ENCODE assay signal across 7 cellular contexts in the genomic region with DNA sequence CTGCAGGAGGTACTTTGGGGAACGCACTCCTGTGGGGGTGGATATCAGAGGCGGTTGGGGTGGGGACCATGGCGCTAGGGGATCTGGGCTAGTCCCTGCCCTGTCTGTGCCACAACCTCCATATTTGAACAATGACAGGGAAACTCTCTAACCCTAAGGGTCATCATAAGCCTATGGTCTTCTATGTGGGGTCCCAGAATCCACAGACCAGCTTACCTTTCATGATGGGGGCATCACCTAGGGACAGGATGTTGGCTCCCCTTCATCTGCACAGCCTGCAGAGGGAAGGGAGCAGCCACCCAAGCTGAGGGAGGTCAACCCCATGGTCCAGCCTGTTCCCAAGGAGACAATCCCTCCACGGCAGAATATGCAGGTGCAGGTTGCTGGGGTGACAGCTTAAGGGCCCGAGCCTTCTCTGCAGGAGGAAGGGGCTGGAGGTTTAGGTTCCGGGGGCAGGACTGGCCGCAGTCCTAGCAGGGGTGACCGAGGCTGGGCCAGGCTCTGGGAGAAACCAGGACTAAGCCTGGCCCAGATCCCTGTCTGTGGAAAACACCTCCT. TPM values are rescaled to one million over a fixed set of nuclear protein-coding genes. Genes with fewer than 3 reads are reported as not detected.
DNase-seq lines count a peak whose midpoint lies in the region; ATAC-seq and TF ChIP-seq lines count a peak whose summit lies in the region.

No MANE protein-coding gene starts in this region.

- H3F3A ChIP-seq in GM23338 (replicated peaks; ENCODE audit: low read depth) (peaks cover 13% of the 10 kb centered on the region), smooth muscle cell (ENCODE audit: low read depth) (peaks cover 3% of the 10 kb centered on the region)

- H3K79me2 ChIP-seq in GM23338 (replicated peaks; ENCODE audit: insufficient read depth) (no peaks in the 10 kb centered on the region), smooth muscle cell (ENCODE audit: low read depth) (no peaks in the 10 kb centered on the region)

- CTCF ChIA-PET in activated CD8-positive, alpha-beta T cell treated with anti-CD3 and anti-CD28 coated beads for 36 hours (lab: Charles Lee), result interaction anchor here (0.7 to 2.4 kb wide), 5 partner anchors 9 to 192 kb away, joined by 3 to 14 read pairs (median 8); no protein-coding TSS in a partner anchor

- H3K27me3 ChIP-seq in GM23338 (ENCODE audit: insufficient read depth) (no peaks in the 10 kb centered on the region), smooth muscle cell (ENCODE audit: low read depth) (no peaks in the 10 kb centered on the region), HAP-1 (ENCODE audit: low read depth) (no peaks in the 10 kb centered on the region)

- DNase-seq in GM23338 (ENCODE audit: low spot score) (no peak), glutamatergic neuron (no peak), smooth muscle cell (lab: John Stamatoyannopoulos, UW; ENCODE audit: unreplicated experiment) (no peak), NCI-H82 treated with DMSO at 0.1 percent for 48 hours (lab: John Stamatoyannopoulos, UW; ENCODE audit: unreplicated experiment) (no peak), T1000 (lab: John Stamatoyannopoulos, UW) (no peak), HAP-1 (ENCODE audit: low spot score in 2 of 2) (no peak)
- DNase-seq in activated CD8-positive, alpha-beta T cell treated with anti-CD3 and anti-CD28 coated beads for 36 hours, result no peak

- H2AFZ ChIP-seq in GM23338 (no peak overlapping the region), smooth muscle cell (ENCODE audit: low read depth) (no peak overlapping the region)

- H3K4me3 Mint-ChIP-seq in GM23338 (peak overlapping the region; percentile 88), glutamatergic neuron (ENCODE audit: unreplicated experiment) (peak overlapping the region; percentile 85)
- peak overlapping the region; percentile 90 for H3K4me3 Mint-ChIP-seq in activated CD8-positive, alpha-beta T cell treated with anti-CD3 and anti-CD28 coated beads for 36 hours

- H3K27me3 Mint-ChIP-seq in GM23338 (ENCODE audit: insufficient read depth, low read depth, poor library complexity) (peaks cover 19% of the 10 kb centered on the region), glutamatergic neuron (ENCODE audit: unreplicated experiment) (peaks cover 10% of the 10 kb centered on the region)
- H3K27me3 Mint-ChIP-seq in activated CD8-positive, alpha-beta T cell treated with anti-CD3 and anti-CD28 coated beads for 36 hours, result no peaks in the 10 kb centered on the region

- peaks cover 7% of the 10 kb centered on the region; the same call in 1 of the 2 replicates for H3K4me1 ChIP-seq in GM23338 (ENCODE audit: insufficient read depth)
- H3K4me1 ChIP-seq in smooth muscle cell (ENCODE audit: low read depth), result peaks cover 9% of the 10 kb centered on the region
- H3K4me1 ChIP-seq in HAP-1, result peaks cover 14% of the 10 kb centered on the region

- H3K27ac ChIP-seq in GM23338 (ENCODE audit: low read depth) (no peak overlapping the region), smooth muscle cell (ENCODE audit: low read depth) (no peak overlapping the region)

- intact Hi-C loops in activated CD8-positive, alpha-beta T cell treated with anti-CD3 and anti-CD28 coated beads for 36 hours (cut with micrococcal nuclease), result no loop called here

- H3K9me3 ChIP-seq in smooth muscle cell (replicated peaks; ENCODE audit: low read depth) (no peaks in the 10 kb centered on the region), HAP-1 (no peaks in the 10 kb centered on the region)

- TF ChIP-seq CTCF in GM23338 (conservative IDR thresholded peaks at IDR 0.05; ENCODE audit: low read depth in 2 of 2) (no peak), glutamatergic neuron (IDR thresholded peaks at IDR 0.05; ENCODE audit: partially characterized antibody, unreplicated experiment) (no peak), smooth muscle cell (IDR thresholded peaks at IDR 0.05; ENCODE audit: borderline replicate concordance, insufficient read depth, poor library complexity, severe bottlenecking) (no peak)
- no peak for TF ChIP-seq CTCF in activated CD8-positive, alpha-beta T cell treated with anti-CD3 and anti-CD28 coated beads for 36 hours (IDR thresholded peaks at IDR 0.05)

- H3K9me3 Mint-ChIP-seq in GM23338 (no peaks in the 10 kb centered on the region), glutamatergic neuron (ENCODE audit: unreplicated experiment) (peaks cover 10% of the 10 kb centered on the region)
- no peaks in the 10 kb centered on the region for H3K9me3 Mint-ChIP-seq in activated CD8-positive, alpha-beta T cell treated with anti-CD3 and anti-CD28 coated beads for 36 hours

- H3K36me3 Mint-ChIP-seq in GM23338 (ENCODE audit: low read depth) (peaks cover 8% of the 10 kb centered on the region), glutamatergic neuron (ENCODE audit: unreplicated experiment) (no peaks in the 10 kb centered on the region)
- H3K36me3 Mint-ChIP-seq in activated CD8-positive, alpha-beta T cell treated with anti-CD3 and anti-CD28 coated beads for 36 hours (ENCODE audit: low read depth), result peaks cover 7% of the 10 kb centered on the region

- H3K36me3 ChIP-seq in GM23338 (ENCODE audit: insufficient read depth) (no peaks in the 10 kb centered on the region; the same call in 1 of the 2 replicates), smooth muscle cell (ENCODE audit: low read depth) (no peaks in the 10 kb centered on the region), HAP-1 (replicated peaks) (peaks cover 4% of the 10 kb centered on the region)

- H3K4me3 ChIP-seq in GM23338 (peak overlapping the region; percentile 92), smooth muscle cell (peak overlapping the region; percentile 97), HAP-1 (no peak overlapping the region)

- H3K4me2 ChIP-seq in GM23338, result peak overlapping the region; percentile 98
- peak overlapping the region; percentile 92 for H3K4me2 ChIP-seq in smooth muscle cell

- in situ Hi-C loops in HAP-1 (cut with MboI; ENCODE audit: low sequenced_read_pairs), result loop anchor here (25.0 kb wide), 1 partner anchor 762 kb away; a partner anchor contains a TSS

- no peaks in the 10 kb centered on the region for H3K9me2 ChIP-seq in GM23338 (ENCODE audit: insufficient read depth)

- POLR2A ChIA-PET in activated CD8-positive, alpha-beta T cell treated with anti-CD3 and anti-CD28 coated beads for 36 hours (lab: Charles Lee), result interaction anchor here (1.0 to 2.0 kb wide), 5 partner anchors 9 to 230 kb away, joined by 3 to 8 read pairs (median 6); partner anchors contain the start of genes FUS, ZNF646 and ZNF668

- H3K9ac ChIP-seq in smooth muscle cell (ENCODE audit: low read depth), result no peak overlapping the region

- 90% methylated on average over 8 of the region's 8 CpGs for WGBS in smooth muscle cell (ENCODE audit: low lambda C conversion rate)

- no peak for ATAC-seq in GM23338
- ATAC-seq in activated CD8-positive, alpha-beta T cell treated with anti-CD3 and anti-CD28 coated beads for 36 hours, result no peak

- H3K27ac Mint-ChIP-seq in GM23338 (no peak overlapping the region), glutamatergic neuron (ENCODE audit: unreplicated experiment) (no peak overlapping the region)
- H3K27ac Mint-ChIP-seq in activated CD8-positive, alpha-beta T cell treated with anti-CD3 and anti-CD28 coated beads for 36 hours, result peak overlapping the region; percentile 84

- H3K4me1 Mint-ChIP-seq in GM23338, result peaks cover 34% of the 10 kb centered on the region
- peaks cover 21% of the 10 kb centered on the region for H3K4me1 Mint-ChIP-seq in activated CD8-positive, alpha-beta T cell treated with anti-CD3 and anti-CD28 coated beads for 36 hours (ENCODE audit: low read depth)
- peaks cover 6% of the 10 kb centered on the region for H3K4me1 Mint-ChIP-seq in glutamatergic neuron (ENCODE audit: low read depth, unreplicated experiment)

- H4K20me1 ChIP-seq in GM23338 (replicated peaks; ENCODE audit: insufficient read depth) (0 out of 2 replicates have a peak, but pooled peaks cover 3% of the 10 kb centered on the region), smooth muscle cell (ENCODE audit: low read depth) (peaks cover 25% of the 10 kb centered on the region)

TF ChIP-seq in GM23338, 12 proteins besides CTCF, POLR2A, EP300 and RAD21 (continues in another document):
- no peak for TF ChIP-seq JUNB (IDR thresholded peaks at IDR 0.05; ENCODE audit: unreplicated experiment)

RNA-seq across cellular contexts. Expression of gene ORAI3, which starts 1.7 kb away (rescaled TPM):
- total RNA-seq in GM23338 (2014; rRNA removed; shearing (Covaris generic)), result 14.9 and 15.9 TPM in 2 replicates
- polyA plus RNA-seq in GM23338 (2016; fragmentation: Nextera tagmentation; extraction: Ambion mirVana) (6.9 and 9.8 TPM in 2 replicates), smooth muscle cell (39.4 and 44.0 TPM in 2 replicates)
- total RNA-seq in activated CD8-positive, alpha-beta T cell treated with anti-CD3 and anti-CD28 coated beads for 36 hours, result 10 to 100 TPM in 1 of 2 experiments, 1 to 10 TPM in 1; 7.6 to 10.9 TPM
- total RNA-seq in glutamatergic neuron (ENCODE audit: unreplicated experiment) (5.1 TPM), smooth muscle cell (33.7 and 34.9 TPM in 2 replicates)

RNA-seq across cellular contexts. Expression of gene SETD1A, which starts 7.0 kb away (rescaled TPM):
- total RNA-seq in GM23338 (2014; rRNA removed; shearing (Covaris generic)), result 14.5 and 21.9 TPM in 2 replicates
- polyA plus RNA-seq in GM23338 (2016; fragmentation: Nextera tagmentation; extraction: Ambion mirVana) (10.8 and 10.9 TPM in 2 replicates), smooth muscle cell (1.2 and 3.3 TPM in 2 replicates)
- total RNA-seq in activated CD8-positive, alpha-beta T cell treated with anti-CD3 and anti-CD28 coated beads for 36 hours, result 10 to 100 TPM; 18.0 to 19.2 TPM
- total RNA-seq in glutamatergic neuron (ENCODE audit: unreplicated experiment) (24.3 TPM), smooth muscle cell (1.9 and 2.9 TPM in 2 replicates)

RNA-seq across cellular contexts. Expression of gene FBXL19, which starts 27.2 kb away (rescaled TPM):
- 63.5 and 71.5 TPM in 2 replicates for total RNA-seq in GM23338 (2014; rRNA removed; shearing (Covaris generic))
- polyA plus RNA-seq in GM23338 (2016; fragmentation: Nextera tagmentation; extraction: Ambion mirVana) (12.5 and 16.4 TPM in 2 replicates), smooth muscle cell (1.3 and 1.6 TPM in 2 replicates)
- total RNA-seq in activated CD8-positive, alpha-beta T cell treated with anti-CD3 and anti-CD28 coated beads for 36 hours, result 10 to 100 TPM; 21.1 to 22.0 TPM
- total RNA-seq in glutamatergic neuron (ENCODE audit: unreplicated experiment) (76.8 TPM), smooth muscle cell (4.5 and 8.5 TPM in 2 replicates)

RNA-seq across cellular contexts. Expression of gene HSD3B7, which starts 34.4 kb away (rescaled TPM):
- total RNA-seq in GM23338 (2014; rRNA removed; shearing (Covaris generic)), result 6.4 and 12.2 TPM in 2 replicates
- polyA plus RNA-seq in GM23338 (2016; fragmentation: Nextera tagmentation; extraction: Ambion mirVana) (4.3 TPM in 2 replicates), smooth muscle cell (15.1 and 15.5 TPM in 2 replicates)
- total RNA-seq in activated CD8-positive, alpha-beta T cell treated with anti-CD3 and anti-CD28 coated beads for 36 hours, result 1 to 10 TPM in 1 of 2 experiments, under 1 TPM in 1; 0.45 to 1.3 TPM
- total RNA-seq in glutamatergic neuron (ENCODE audit: unreplicated experiment) (2.0 TPM), smooth muscle cell (5.5 and 10.8 TPM in 2 replicates)

RNA-seq across cellular contexts. Expression of gene CTF1, which starts 54.2 kb away (rescaled TPM):
- total RNA-seq in GM23338 (2014; rRNA removed; shearing (Covaris generic)), result 0.52 and 0.54 TPM in 2 replicates
- polyA plus RNA-seq in GM23338 (2016; fragmentation: Nextera tagmentation; extraction: Ambion mirVana), result 0.24 and 0.43 TPM in 2 replicates
- under 1 TPM; 0.31 to 0.32 TPM for total RNA-seq in activated CD8-positive, alpha-beta T cell treated with anti-CD3 and anti-CD28 coated beads for 36 hours
- total RNA-seq in glutamatergic neuron (ENCODE audit: unreplicated experiment), result 1.7 TPM
- total RNA-seq in smooth muscle cell, result 0.76 and 1.7 TPM in 2 replicates
- 8.1 and 8.2 TPM in 2 replicates for polyA plus RNA-seq in smooth muscle cell
